Comparison of ENCODE assay signal across 15 cellular contexts in the genomic region with DNA sequence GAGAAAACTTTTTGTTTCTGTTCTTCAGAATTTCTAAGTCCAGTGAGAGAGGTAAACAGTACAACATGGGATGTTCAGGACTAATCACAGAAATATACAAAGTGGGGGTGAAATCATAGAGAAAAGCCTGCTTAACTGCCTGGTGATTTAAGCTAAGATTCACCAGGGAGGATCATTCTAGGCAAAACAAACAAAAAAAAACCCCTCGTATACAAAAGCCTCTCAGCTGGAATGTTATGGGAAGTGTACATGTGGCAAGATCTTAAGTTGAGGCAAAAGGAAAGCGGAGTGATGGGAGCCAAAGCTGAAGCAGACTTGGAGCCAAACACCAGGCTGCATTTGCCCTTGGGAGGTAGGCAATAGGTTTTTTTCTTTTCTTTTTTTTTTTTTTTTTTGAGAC. TPM values are rescaled to one million over a fixed set of nuclear protein-coding genes. Genes with fewer than 3 reads are reported as not detected.
A peak's percentile ranks its signal among the peaks of the same experiment; 100 is the strongest.
DNase-seq lines count a peak whose midpoint lies in the region; ATAC-seq, FAIRE-seq and TF ChIP-seq lines count a peak whose summit lies in the region.
"Had no signal": no experiment of that assay in that cellular context is flagged by ENCODE, and none has a peak within 500 bp of the region (broad histone marks: within the 10 kb centered on the region; RNA-seq: fewer than 3 reads in every experiment).

No MANE protein-coding gene starts in this region.

- TF ChIP-seq EP300 in tibial nerve (IDR thresholded peaks at IDR 0.05) = no peak

- no peaks in the 10 kb centered on the region for H3K79me2 ChIP-seq in GM23338 (replicated peaks; ENCODE audit: insufficient read depth)
- no peaks in the 10 kb centered on the region for H3K79me2 ChIP-seq in astrocyte (ENCODE audit: insufficient read depth, low read length)

- H3K9me3 Mint-ChIP-seq in GM23338 (no peaks in the 10 kb centered on the region), astrocyte (ENCODE audit: unreplicated experiment) (no peaks in the 10 kb centered on the region), nephron (no peaks in the 10 kb centered on the region), HFFc6 (no peaks in the 10 kb centered on the region)

- H3K36me3 ChIP-seq in GM23338 (ENCODE audit: insufficient read depth) (no peaks in the 10 kb centered on the region), astrocyte (ENCODE audit: insufficient read depth, low read length) (no peaks in the 10 kb centered on the region), tibial nerve (no peaks in the 10 kb centered on the region)
- H3K36me3 ChIP-seq: BE2C, HAP-1 had no signal

- peaks cover 2% of the 10 kb centered on the region for H3K27me3 Mint-ChIP-seq in GM23338 (ENCODE audit: insufficient read depth, low read depth, poor library complexity)
- no peaks in the 10 kb centered on the region for H3K27me3 Mint-ChIP-seq in astrocyte (ENCODE audit: low read depth, unreplicated experiment)
- peaks cover 7% of the 10 kb centered on the region for H3K27me3 Mint-ChIP-seq in nephron (ENCODE audit: low read depth)
- no peaks in the 10 kb centered on the region for H3K27me3 Mint-ChIP-seq in HFFc6 (ENCODE audit: insufficient read depth)

- H3K4me3 ChIP-seq in GM23338 (no peak overlapping the region), astrocyte (ENCODE audit: insufficient read depth, low read depth, low read length) (no peak overlapping the region), tibial nerve (no peak overlapping the region)
- H3K4me3 ChIP-seq: HAP-1 had no signal

- FAIRE-seq in astrocyte (lab: Jason Lieb, UNC) (peak; percentile 58), D721Med (lab: Jason Lieb, UNC) (no peak)
- FAIRE-seq: A204.1 had no signal

- H3K9me3 ChIP-seq in astrocyte (ENCODE audit: insufficient read depth, low read depth, low read length) (no peaks in the 10 kb centered on the region), tibial nerve (no peaks in the 10 kb centered on the region)
- H3K9me3 ChIP-seq: BE2C, HAP-1 had no signal

- H3K27ac ChIP-seq in GM23338 (ENCODE audit: low read depth) (no peak overlapping the region), astrocyte (ENCODE audit: low read depth, low read length) (no peak overlapping the region), tibial nerve (peak overlapping the region in 3 of 4 donors; percentile 0 to 88 (median 85))

- H3K4me2 ChIP-seq in GM23338 = no peak overlapping the region
- H3K4me2 ChIP-seq in astrocyte (ENCODE audit: low read length) = no peak overlapping the region

- TF ChIP-seq CTCF in GM23338 (conservative IDR thresholded peaks at IDR 0.05; ENCODE audit: low read depth in 2 of 2) (no peak), astrocyte (IDR thresholded peaks at IDR 0.05; ENCODE audit: insufficient read depth, low read depth, low read length) (no peak), nephron (IDR thresholded peaks at IDR 0.05; ENCODE audit: unreplicated experiment in 3 of 3) (no peak), tibial nerve (IDR thresholded peaks at IDR 0.05) (no peak), HFFc6 (IDR thresholded peaks at IDR 0.05) (no peak), D721Med (IDR thresholded peaks at IDR 0.05; ENCODE audit: insufficient read depth, missing control alignments) (no peak)

- ATAC-seq in GM23338 = no peak

- no peaks in the 10 kb centered on the region for H3K9me2 ChIP-seq in GM23338 (ENCODE audit: insufficient read depth)

- H2AFZ ChIP-seq in GM23338 (peak overlapping the region; percentile 38; the same call in 1 of the 2 replicates), astrocyte (ENCODE audit: low read depth, low read length) (no peak overlapping the region)

- H3F3A ChIP-seq in GM23338 (replicated peaks; ENCODE audit: low read depth) = no peaks in the 10 kb centered on the region

- no peak for DNase-seq in GM23338 (ENCODE audit: low spot score)
- DNase-seq in astrocyte (ENCODE audit: low read depth) = no peak
- DNase-seq in tibial nerve (ENCODE audit: low spot score in 2 of 2) = no peak
- no peak for DNase-seq in HFFc6
- DNase-seq in D721Med (ENCODE audit: insufficient read length, low spot score) = no peak
- no peak for DNase-seq in activated gamma-delta T cell treated with Interleukin-2 at 50 U/mL for 16 hours
- DNase-seq: ACHN; BE2C; C1 segment of cervical spinal cord; CD4-positive, alpha-beta memory T cell; DMS79 treated with DMSO at 0.1 percent for 48 hours; GF-D8 had no signal

- H4K20me1 ChIP-seq in GM23338 (replicated peaks; ENCODE audit: insufficient read depth) (no peaks in the 10 kb centered on the region), astrocyte (ENCODE audit: insufficient read depth, low read length) (no peaks in the 10 kb centered on the region)

- no peaks in the 10 kb centered on the region for H3K27me3 ChIP-seq in GM23338 (ENCODE audit: insufficient read depth)
- no peaks in the 10 kb centered on the region for H3K27me3 ChIP-seq in astrocyte (ENCODE audit: insufficient read depth, low read length)
- H3K27me3 ChIP-seq in tibial nerve = no peaks in the 10 kb centered on the region

- 72 to 74% methylated on average over 2 of the region's 2 CpGs for WGBS in tibial nerve, 2 donors

- no peaks in the 10 kb centered on the region for H3K36me3 Mint-ChIP-seq in GM23338 (ENCODE audit: low read depth)
- no peaks in the 10 kb centered on the region for H3K36me3 Mint-ChIP-seq in astrocyte (ENCODE audit: low read depth, unreplicated experiment)
- H3K36me3 Mint-ChIP-seq in nephron (ENCODE audit: low read depth) = no peaks in the 10 kb centered on the region
- no peaks in the 10 kb centered on the region for H3K36me3 Mint-ChIP-seq in HFFc6 (ENCODE audit: low read depth)
- H3K36me3 Mint-ChIP-seq: CD4-positive, alpha-beta memory T cell had no signal

- H3K4me1 Mint-ChIP-seq in GM23338 = peaks cover 14% of the 10 kb centered on the region
- H3K4me1 Mint-ChIP-seq in astrocyte (ENCODE audit: low read depth, unreplicated experiment) = peaks cover 23% of the 10 kb centered on the region
- H3K4me1 Mint-ChIP-seq in nephron = peaks cover 31% of the 10 kb centered on the region
- H3K4me1 Mint-ChIP-seq in HFFc6 (ENCODE audit: low read depth) = peaks cover 35% of the 10 kb centered on the region
- H3K4me1 Mint-ChIP-seq: CD4-positive, alpha-beta memory T cell had no signal

- no peak overlapping the region for H3K4me3 Mint-ChIP-seq in GM23338
- no peak overlapping the region for H3K4me3 Mint-ChIP-seq in astrocyte (ENCODE audit: unreplicated experiment)
- peak overlapping the region in 1 of 3 experiments; percentile 6 for H3K4me3 Mint-ChIP-seq in nephron
- no peak overlapping the region for H3K4me3 Mint-ChIP-seq in HFFc6
- H3K4me3 Mint-ChIP-seq: CD4-positive, alpha-beta memory T cell had no signal

- H3K9ac ChIP-seq in astrocyte (ENCODE audit: low read length) = no peak overlapping the region

- H3K27ac Mint-ChIP-seq in GM23338 (no peak overlapping the region), astrocyte (ENCODE audit: unreplicated experiment) (no peak overlapping the region), nephron (peak overlapping the region; percentile 52 to 88 (median 85)), HFFc6 (no peak overlapping the region)
- H3K27ac Mint-ChIP-seq: CD4-positive, alpha-beta memory T cell had no signal

- TF ChIP-seq POLR2A in tibial nerve (IDR thresholded peaks at IDR 0.05) = no peak

- peaks cover 8% of the 10 kb centered on the region for H3K4me1 ChIP-seq in GM23338 (ENCODE audit: insufficient read depth)
- H3K4me1 ChIP-seq in astrocyte (ENCODE audit: insufficient read depth, low read length) = peaks cover 16% of the 10 kb centered on the region
- H3K4me1 ChIP-seq in tibial nerve = peaks cover 0 to 50% (median 0%) of the 10 kb centered on the region in 4 donors
- H3K4me1 ChIP-seq: BE2C had no signal

TF ChIP-seq in GM23338, 12 proteins besides CTCF, POLR2A, EP300 and RAD21 (continues in another document):
- TF ChIP-seq CREB1 (CRISPR knock-in tag; IDR thresholded peaks at IDR 0.05; ENCODE audit: low read depth) (no peak), REST (IDR thresholded peaks at IDR 0.05; ENCODE audit: unreplicated experiment) (no peak), NANOG (IDR thresholded peaks at IDR 0.05; ENCODE audit: borderline replicate concordance) (no peak), POLR2AphosphoS5 (IDR thresholded peaks at IDR 0.05; ENCODE audit: low read depth) (no peak), JUNB (IDR thresholded peaks at IDR 0.05; ENCODE audit: unreplicated experiment) (no peak)

RNA-seq across cellular contexts. Expression of gene TJP1, which starts 40.0 kb away (rescaled TPM):
- total RNA-seq in GM23338 (2014; rRNA removed; shearing (Covaris generic)) = 108 and 116 TPM in 2 replicates
- 69.8 and 76.2 TPM in 2 replicates for polyA plus RNA-seq in GM23338 (2016; fragmentation: Nextera tagmentation; extraction: Ambion mirVana)
- total RNA-seq in astrocyte (118 and 137 TPM in 2 replicates), tibial nerve (100 to 1,000 TPM; 163 to 416 (median 403) TPM)
- total RNA-seq in HFFc6 (2021; fragmentation: NEBNext Ultra II Directional; extraction: Animal tissue kit (Norgen Biotek cat#: 25700)) = 10 to 100 TPM; 60.1 to 76.3 (median 70.4) TPM
- total RNA-seq: CD4-positive, alpha-beta memory T cell had no signal
- polyA plus RNA-seq: CD4-positive, alpha-beta memory T cell had no signal

Comparison
In these comparisons a context has a peak if more than half of its experiments do, and no peak if none do; other contexts are left out.
1. H3K27ac ChIP-seq: peak in tibial nerve (3 of 4); none in GM23338 (single experiment) and astrocyte (single experiment).
2. H3K27ac Mint-ChIP-seq: peak in nephron (3 of 3); none in GM23338 (single experiment), astrocyte (single experiment) and HFFc6 (single experiment).